Comparison of ENCODE assay signal across 8 cellular contexts in genomic region chr19:17469371-17470203, GRCh38. TPM values are rescaled to one million over a fixed set of nuclear protein-coding genes. Genes with fewer than 3 reads are reported as not detected.
DNase-seq lines count a peak whose midpoint lies in the region; ATAC-seq and TF ChIP-seq lines count a peak whose summit lies in the region.

No MANE protein-coding gene starts in this region.

- ATAC-seq in GM18870 (IDR thresholded peaks at IDR 0.05; ENCODE audit: unreplicated experiment) = peak; percentile 30
- peak; percentile 63 for ATAC-seq in HG03135 (IDR thresholded peaks at IDR 0.05; ENCODE audit: unreplicated experiment)
- ATAC-seq in left lobe of liver = peak; percentile 84

- TF ChIP-seq CTCF in AG04450 (IDR thresholded peaks at IDR 0.05; ENCODE audit: low read depth, low read length) = no peak

- peak overlapping the region; percentile 78 for H3K4me3 ChIP-seq in AG04450 (ENCODE audit: low read depth, low read length)

- POLR2A ChIA-PET in AG04450 (lab: Yijun Ruan, JAX) = interaction anchor here (0.6 to 1.1 kb wide), 3 partner anchors 9 to 575 kb away, joined by 3 read pairs; no protein-coding TSS in a partner anchor

- no peaks in the 10 kb centered on the region for H3K27me3 ChIP-seq in AG04450 (ENCODE audit: control insufficient read depth, insufficient read depth, low read length)

- CTCF ChIA-PET in AG04450 (lab: Charles Lee) = interaction anchor here (0.8 kb wide), 1 partner anchor 44 kb away, joined by 3 read pairs; no protein-coding TSS in a partner anchor

- DNase-seq in AG04450 (ENCODE audit: low read depth, low spot score) (peak; percentile 85), NCI-H510A (lab: John Stamatoyannopoulos, UW) (peak; percentile 93), left lobe of liver (ENCODE audit: low spot score) (peak; percentile 95)
- peak; percentile 93 for DNase-seq in activated CD4-positive, alpha-beta T cell treated with anti-CD3 and anti-CD28 coated beads for 48 hours
- DNase-seq in stimulated activated CD4-positive, alpha-beta T cell treated with anti-CD3 and anti-CD28 coated beads, Interleukin-1b, Interleukin-23, amount 100 ng/mL, for 48 hours = peak; percentile 91

- H3K27ac ChIP-seq in AG04450 (ENCODE audit: low read depth, low read length) (peak overlapping the region; percentile 52), cingulate gyrus (ENCODE audit: low read depth, low read length) (peak overlapping the region; percentile 95)

- no peaks in the 10 kb centered on the region for H3K9me3 ChIP-seq in AG04450 (ENCODE audit: control insufficient read depth, insufficient read depth, low read length)

RNA-seq across cellular contexts. Expression of gene SLC27A1, which starts 0.7 kb away (rescaled TPM):
- 8.3 and 9.4 TPM in 2 replicates for polyA plus RNA-seq in AG04450 (2011; rRNA removed)
- polyA minus RNA-seq in AG04450 (2011; rRNA and poly(A)+ RNA removed) = 6.5 and 7.6 TPM in 2 replicates
- 7.0 TPM for total RNA-seq in left lobe of liver

RNA-seq across cellular contexts. Expression of gene NXNL1, which starts 8.9 kb away (rescaled TPM):
- polyA plus RNA-seq in AG04450 (2011; rRNA removed) = not detected in 2 replicates
- polyA minus RNA-seq in AG04450 (2011; rRNA and poly(A)+ RNA removed) = not detected in 2 replicates
- total RNA-seq in left lobe of liver = not detected

RNA-seq across cellular contexts. Expression of gene TMEM221, which starts 21.1 kb away (rescaled TPM):
- polyA plus RNA-seq in AG04450 (2011; rRNA removed) = 0.05 and 0.07 TPM in 2 replicates
- polyA minus RNA-seq in AG04450 (2011; rRNA and poly(A)+ RNA removed) = not detected in 2 replicates
- 0.15 TPM for total RNA-seq in left lobe of liver

RNA-seq across cellular contexts. Expression of gene PGLS, which starts 41.9 kb away (rescaled TPM):
- polyA plus RNA-seq in AG04450 (2011; rRNA removed) = 40.5 and 60.8 TPM in 2 replicates
- polyA minus RNA-seq in AG04450 (2011; rRNA and poly(A)+ RNA removed) = 59.9 and 79.3 TPM in 2 replicates
- 38.9 TPM for total RNA-seq in left lobe of liver

RNA-seq across cellular contexts. Expression of gene MVB12A, which starts 49.7 kb away (rescaled TPM):
- polyA plus RNA-seq in AG04450 (2011; rRNA removed) = 22.5 and 30.1 TPM in 2 replicates
- polyA minus RNA-seq in AG04450 (2011; rRNA and poly(A)+ RNA removed) = 13.0 and 22.6 TPM in 2 replicates
- total RNA-seq in left lobe of liver = 22.6 TPM

Comparison
In these comparisons a context has a peak if more than half of its experiments do, and no peak if none do; other contexts are left out.
1. Peak in every context shown above with its lines: DNase-seq, ATAC-seq, H3K4me3 ChIP-seq and H3K27ac ChIP-seq.
2. ATAC-seq: peak in every context shown above with its lines; median percentile 84 in left lobe of liver; 63 in HG03135; 30 in GM18870.